ENCODE assay signal across 26 cellular contexts in genomic region chr11:128953151-128953550, GRCh38. TPM values are rescaled to one million over a fixed set of nuclear protein-coding genes. Genes with fewer than 3 reads are reported as not detected.
"Had no signal": no experiment of that assay in that cellular context is flagged by ENCODE, and none has a peak within 500 bp of the region (broad histone marks: within the 10 kb centered on the region; RNA-seq: fewer than 3 reads in every experiment).

No MANE protein-coding gene starts in this region.

- DNase-seq: islet precursor cell; left ventricle myocardium inferior; mesendoderm; naive B cell; natural killer cell; nephron progenitor cell; nucleus accumbens; pancreas; retina; right cardiac atrium; sigmoid colon; small intestine; spleen; stimulated activated CD4-positive, alpha-beta T cell treated with anti-CD3 and anti-CD28 coated beads, Interleukin-4, amount 100 ng/mL, for 24 hours; stimulated activated naive CD4-positive, alpha-beta T cell; tibial artery had no signal

- H3K4me1 ChIP-seq: prostate gland, sigmoid colon, tibial artery, vagina had no signal

- H2AFZ ChIP-seq: hepatocyte had no signal

- FAIRE-seq: pancreas, small intestine had no signal

- H3K27ac ChIP-seq: hepatocyte, left ventricle myocardium inferior, pancreas, prostate gland, sigmoid colon, spleen, suprapubic skin, thoracic aorta, tibial artery, vagina had no signal

- H3K27me3 ChIP-seq: hepatocyte, pancreas, suprapubic skin, vagina had no signal

- H3K36me3 ChIP-seq: left ventricle myocardium inferior, pancreas, prostate gland, sigmoid colon, spleen, suprapubic skin, thoracic aorta, tibial artery, vagina had no signal

- H3K4me2 ChIP-seq: hepatocyte had no signal

- ATAC-seq: pancreas; right cardiac atrium; stimulated activated effector memory CD8-positive, alpha-beta T cell treated with anti-CD3 and anti-CD28 coated beads, Interleukin-12 subunit alpha, Interleukin-12 subunit beta, amount 100 ng/mL, for 72 hours had no signal

- H3K79me2 ChIP-seq: hepatocyte had no signal

- H3K4me3 ChIP-seq: hepatocyte, left ventricle myocardium inferior, lung, pancreas, prostate gland, sigmoid colon, spleen, suprapubic skin, thoracic aorta, tibial artery, vagina had no signal

- H3K9me3 ChIP-seq: left ventricle myocardium inferior, pancreas, prostate gland, sigmoid colon, spleen, suprapubic skin, thoracic aorta, tibial artery, vagina had no signal

RNA-seq across cellular contexts. Expression of gene TP53AIP1, which starts 10.5 kb away (rescaled TPM):
- total RNA-seq: kidney epithelial cell, left ventricle myocardium inferior, mononuclear cell, natural killer cell, right cardiac atrium, subcutaneous adipose tissue, thoracic aorta had no signal
